Comparison of ENCODE assay signal across 24 cellular contexts in the genomic region with DNA sequence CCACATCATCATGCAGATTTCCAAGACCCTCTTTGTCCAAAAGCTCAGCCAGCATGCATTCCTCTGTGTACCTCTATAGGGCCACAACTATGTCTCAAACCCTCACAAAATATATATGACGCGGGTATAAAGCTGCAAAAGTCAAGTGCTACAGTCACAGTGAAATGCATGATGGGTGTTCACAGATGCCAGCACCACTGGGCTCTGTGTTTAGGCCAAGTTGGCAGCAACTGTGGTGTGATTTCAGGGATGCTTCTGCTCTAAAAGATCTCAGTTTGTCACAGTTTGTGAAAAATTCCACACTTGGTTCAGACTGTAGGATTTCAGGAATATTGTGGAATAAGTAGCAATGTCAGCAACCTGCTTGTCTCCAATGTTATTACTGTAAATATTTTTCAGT. TPM values are rescaled to one million over a fixed set of nuclear protein-coding genes. Genes with fewer than 3 reads are reported as not detected.
DNase-seq lines count a peak whose midpoint lies in the region; ATAC-seq, FAIRE-seq and TF ChIP-seq lines count a peak whose summit lies in the region.
"Had no signal": no experiment of that assay in that cellular context is flagged by ENCODE, and none has a peak within 500 bp of the region (broad histone marks: within the 10 kb centered on the region; RNA-seq: fewer than 3 reads in every experiment).

No MANE protein-coding gene starts in this region.

- no peak for TF ChIP-seq RAD21 in HepG2 (CRISPR knock-in tag; IDR thresholded peaks at IDR 0.05)

- intact Hi-C loops in HepG2 (cut with micrococcal nuclease; ENCODE audit: unreplicated experiment) = no loop called here
- intact Hi-C loops in right lobe of liver (cut with DNase I) = no loop called here
- intact Hi-C loops in vagina (cut with DNase I) = no loop called here

- H3K9me3 ChIP-seq in HepG2 (ENCODE audit: low read length) (no peaks in the 10 kb centered on the region), right lobe of liver (no peaks in the 10 kb centered on the region), vagina (no peaks in the 10 kb centered on the region)
- H3K9me3 ChIP-seq: BE2C, Caco-2 had no signal

- H3K79me2 ChIP-seq in HepG2 (ENCODE audit: insufficient read depth, low read length) = no peaks in the 10 kb centered on the region

- H3K27me3 ChIP-seq in HepG2 (ENCODE audit: control insufficient read depth in 1 of 2, insufficient read depth in 2 of 2, low read length in 2 of 2) = no peaks in the 10 kb centered on the region
- no peaks in the 10 kb centered on the region for H3K27me3 ChIP-seq in right lobe of liver
- H3K27me3 ChIP-seq in vagina = no peaks in the 10 kb centered on the region
- H3K27me3 ChIP-seq: BLaER1 had no signal

- no peak overlapping the region for H2AFZ ChIP-seq in HepG2 (ENCODE audit: low read length)

- no peak for DNase-seq in HepG2 (ENCODE audit: low spot score)
- no peak for DNase-seq in right lobe of liver
- peak in 6 of 61 donors; percentile 1 to 18 (median 12) for DNase-seq in caudate nucleus (lab: John Stamatoyannopoulos, UW)
- DNase-seq in globus pallidus (ENCODE audit: low spot score) = peak; percentile 25
- DNase-seq in NCI-H1105 (lab: John Stamatoyannopoulos, UW) = no peak
- DNase-seq in hepatic stellate cell (ENCODE audit: low spot score) = no peak
- no peak for DNase-seq in vagina (ENCODE audit: extremely low spot score in 2 of 2)
- DNase-seq: 8988T; ACHN; BE2C; Caco-2; Calu3; CD4-positive, alpha-beta T cell; CD8-positive, alpha-beta T cell; DMS79 treated with DMSO at 0.1 percent for 48 hours; GF-D8 had no signal

- TF ChIP-seq CTCF in HepG2 (CRISPR knock-in tag; IDR thresholded peaks at IDR 0.05) (no peak), right lobe of liver (IDR thresholded peaks at IDR 0.05) (no peak), vagina (IDR thresholded peaks at IDR 0.05) (no peak)

- TF ChIP-seq POLR2A in HepG2 (IDR thresholded peaks at IDR 0.05; ENCODE audit: insufficient read depth in 1 of 2, low read depth in 2 of 2, low read length in 2 of 2) (no peak), right lobe of liver (IDR thresholded peaks at IDR 0.05) (no peak), vagina (IDR thresholded peaks at IDR 0.05) (no peak)

- H3K36me3 ChIP-seq in HepG2 (replicated peaks in 1 of 2; ENCODE audit: control insufficient read depth in 1 of 2, insufficient read depth in 2 of 2, low read length in 2 of 2) = no peaks in the 10 kb centered on the region
- no peaks in the 10 kb centered on the region for H3K36me3 ChIP-seq in right lobe of liver
- no peaks in the 10 kb centered on the region for H3K36me3 ChIP-seq in vagina
- H3K36me3 ChIP-seq: BE2C, BLaER1 had no signal

- CTCF ChIA-PET in HepG2 (lab: Yijun Ruan, JAX; ENCODE audit: low intra/inter-chr PET ratio, low total read pairs) = no interaction called here

- FAIRE-seq in HepG2 (lab: Jason Lieb, UNC) = no peak
- FAIRE-seq: A204.1, G401.6, GM12891, GM19239 had no signal

- H3K9ac ChIP-seq in HepG2 (ENCODE audit: insufficient read depth, low read depth, low read length) = no peak overlapping the region
- H3K9ac ChIP-seq: BLaER1 had no signal

- H4K20me1 ChIP-seq in HepG2 (ENCODE audit: insufficient read depth, low read length) = no peaks in the 10 kb centered on the region
- H4K20me1 ChIP-seq: BLaER1 had no signal

- POLR2A ChIA-PET in HepG2 (lab: Yijun Ruan, JAX) = no interaction called here

- TF ChIP-seq EP300 in HepG2 (IDR thresholded peaks at IDR 0.05; ENCODE audit: low read depth in 2 of 2, low read length in 2 of 2) (no peak), HepG2 (CRISPR knock-in tag; IDR thresholded peaks at IDR 0.05; ENCODE audit: borderline replicate concordance) (no peak)

- no TSS peak for BruUV-seq in HepG2 (replicated peaks; lab: Mats Ljungman, UMichigan)

- H3K4me1 ChIP-seq in HepG2 (ENCODE audit: insufficient read depth, low read length) (no peaks in the 10 kb centered on the region), right lobe of liver (no peaks in the 10 kb centered on the region), vagina (no peaks in the 10 kb centered on the region)
- H3K4me1 ChIP-seq: BE2C, Caco-2 had no signal

- H3K4me2 ChIP-seq in HepG2 (ENCODE audit: low read depth, low read length) = no peak overlapping the region
- H3K4me2 ChIP-seq: BLaER1 had no signal

- no peak overlapping the region for H3K4me3 ChIP-seq in HepG2 (replicated peaks in 1 of 3; ENCODE audit: insufficient read depth in 1 of 3, low read depth in 2 of 3, low read length in 3 of 3)
- H3K4me3 ChIP-seq in right lobe of liver = no peak overlapping the region
- no peak overlapping the region for H3K4me3 ChIP-seq in vagina
- H3K4me3 ChIP-seq: BLaER1 had no signal

- in situ Hi-C loops in HepG2 (cut with HindIII; ENCODE audit: extremely low pct_ligation_motif_present, low pct_unique_long_range_greater_than_20kb) = no loop called here

- 46% methylated on average over 2 of the region's 2 CpGs for WGBS in HepG2 (ENCODE audit: low lambda C conversion rate)
- 77% methylated on average over 2 of the region's 2 CpGs for WGBS in right lobe of liver (ENCODE audit: insufficient coverage, low coverage, low lambda C conversion rate, missing lambda C conversion rate)

- H3K27ac ChIP-seq in HepG2 (ENCODE audit: extremely low read length, insufficient read depth, low read length) = no peak overlapping the region
- H3K27ac ChIP-seq in right lobe of liver = no peak overlapping the region
- peak overlapping the region; percentile 20 for H3K27ac ChIP-seq in caudate nucleus (ENCODE audit: low read depth, low read length)
- H3K27ac ChIP-seq in temporal lobe (ENCODE audit: low read depth, low read length) = peak overlapping the region; percentile 9
- H3K27ac ChIP-seq in vagina = no peak overlapping the region
- H3K27ac ChIP-seq: BLaER1 had no signal

- ATAC-seq in HepG2 (no peak), right lobe of liver (no peak)
- ATAC-seq: CD8-positive, alpha-beta T cell had no signal

TF ChIP-seq in HepG2, 621 proteins besides CTCF, POLR2A, EP300 and RAD21 (continues in another document):
- 0 out of 2 replicates have a peak, but pooled peaks have one; percentile 3 for TF ChIP-seq CREB1 (IDR thresholded peaks at IDR 0.05)
- TF ChIP-seq CREB1 (CRISPR knock-in tag; IDR thresholded peaks at IDR 0.05) = no peak

RNA-seq across cellular contexts. Expression of a gene that starts 23.9 kb away (rescaled TPM):
- not detected in 2 replicates for total RNA-seq in HepG2 (2016; rRNA removed; fragmentation: Illumina TruSeq; extraction: Trizol)
- not detected in 2 replicates for total RNA-seq in HepG2 (2016; cell fraction: cytosol; rRNA removed; fragmentation: Illumina TruSeq; extraction: Trizol; ENCODE audit: low read depth)
- total RNA-seq in HepG2 (2016; cell fraction: insoluble cytoplasmic fraction; rRNA removed; fragmentation: Illumina TruSeq; extraction: Trizol) = not detected in 2 replicates
- total RNA-seq in HepG2 (2016; cell fraction: membrane; rRNA removed; fragmentation: Illumina TruSeq; extraction: Trizol) = not detected in 2 replicates
- not detected in 2 replicates for total RNA-seq in HepG2 (2016; cell fraction: nucleus; rRNA removed; fragmentation: Illumina TruSeq; extraction: Trizol)
- polyA plus RNA-seq in HepG2 (2011; rRNA removed) = 0.11 TPM in 1 of 2 replicates, not detected in the other
- not detected in 2 replicates for polyA plus RNA-seq in HepG2 (2011; cell fraction: cytosol; rRNA removed)
- polyA plus RNA-seq in HepG2 (2011; cell fraction: nucleus; rRNA removed) = not detected in 2 replicates
- polyA plus RNA-seq in HepG2 (2012) = not detected in 2 replicates
- not detected in 2 replicates for polyA plus RNA-seq in HepG2 (2016; cell fraction: cytosol; fragmentation: Illumina TruSeq; extraction: Trizol; ENCODE audit: low read depth)
- not detected in 2 replicates for polyA plus RNA-seq in HepG2 (2016; cell fraction: insoluble cytoplasmic fraction; fragmentation: Illumina TruSeq; extraction: Trizol; ENCODE audit: low read depth)
- polyA plus RNA-seq in HepG2 (2016; cell fraction: membrane; fragmentation: Illumina TruSeq; extraction: Trizol; ENCODE audit: low read depth) = not detected in 2 replicates
- polyA plus RNA-seq in HepG2 (2016; cell fraction: nucleus; fragmentation: Illumina TruSeq; extraction: Trizol; ENCODE audit: insufficient read depth, low read depth) = not detected in 2 replicates
- polyA minus RNA-seq in HepG2 (2011; rRNA and poly(A)+ RNA removed; ENCODE audit: low replicate concordance) = not detected in 2 replicates
- polyA minus RNA-seq in HepG2 (2011; cell fraction: cytosol; rRNA and poly(A)+ RNA removed) = not detected in 2 replicates
- not detected in 2 replicates for polyA minus RNA-seq in HepG2 (2011; cell fraction: nucleus; rRNA and poly(A)+ RNA removed)
- total RNA-seq in right lobe of liver = 1 to 10 TPM in 5 of 6 experiments, under 1 TPM in 1; 0.70 to 2.9 (median 2.5) TPM
- 0.49 TPM for total RNA-seq in temporal lobe
- 8.8 TPM for total RNA-seq in vagina
- total RNA-seq: A673, Caco-2 had no signal
- polyA plus RNA-seq: AG04450 had no signal

RNA-seq across cellular contexts. Expression of a gene that starts 57.5 kb away (rescaled TPM):
- total RNA-seq in HepG2 (2016; rRNA removed; fragmentation: Illumina TruSeq; extraction: Trizol) = 0.13 and 0.32 TPM in 2 replicates
- total RNA-seq in HepG2 (2016; cell fraction: cytosol; rRNA removed; fragmentation: Illumina TruSeq; extraction: Trizol; ENCODE audit: low read depth) = not detected in 2 replicates
- total RNA-seq in HepG2 (2016; cell fraction: insoluble cytoplasmic fraction; rRNA removed; fragmentation: Illumina TruSeq; extraction: Trizol) = 0.13 and 0.27 TPM in 2 replicates
- 0.17 TPM in 1 of 2 replicates, not detected in the other for total RNA-seq in HepG2 (2016; cell fraction: membrane; rRNA removed; fragmentation: Illumina TruSeq; extraction: Trizol)
- total RNA-seq in HepG2 (2016; cell fraction: nucleus; rRNA removed; fragmentation: Illumina TruSeq; extraction: Trizol) = 0.71 TPM in 1 of 2 replicates, not detected in the other
- polyA plus RNA-seq in HepG2 (2011; rRNA removed) = 0.03 and 0.18 TPM in 2 replicates
- 0.04 and 0.11 TPM in 2 replicates for polyA plus RNA-seq in HepG2 (2011; cell fraction: cytosol; rRNA removed)
- polyA plus RNA-seq in HepG2 (2011; cell fraction: nucleus; rRNA removed) = not detected in 2 replicates
- not detected in 2 replicates for polyA plus RNA-seq in HepG2 (2012)
- polyA plus RNA-seq in HepG2 (2016; cell fraction: cytosol; fragmentation: Illumina TruSeq; extraction: Trizol; ENCODE audit: low read depth) = not detected in 2 replicates
- 0.24 TPM in 1 of 2 replicates, not detected in the other for polyA plus RNA-seq in HepG2 (2016; cell fraction: insoluble cytoplasmic fraction; fragmentation: Illumina TruSeq; extraction: Trizol; ENCODE audit: low read depth)
- 0.12 TPM in 1 of 2 replicates, not detected in the other for polyA plus RNA-seq in HepG2 (2016; cell fraction: membrane; fragmentation: Illumina TruSeq; extraction: Trizol; ENCODE audit: low read depth)
- not detected in 2 replicates for polyA plus RNA-seq in HepG2 (2016; cell fraction: nucleus; fragmentation: Illumina TruSeq; extraction: Trizol; ENCODE audit: insufficient read depth, low read depth)
- polyA minus RNA-seq in HepG2 (2011; rRNA and poly(A)+ RNA removed; ENCODE audit: low replicate concordance) = not detected in 2 replicates
- polyA minus RNA-seq in HepG2 (2011; cell fraction: cytosol; rRNA and poly(A)+ RNA removed) = not detected in 2 replicates
- not detected in 2 replicates for polyA minus RNA-seq in HepG2 (2011; cell fraction: nucleus; rRNA and poly(A)+ RNA removed)
- 1 to 10 TPM in 5 of 6 experiments, under 1 TPM in 1; 0.80 to 4.5 (median 2.2) TPM for total RNA-seq in right lobe of liver
- 0.49 TPM for total RNA-seq in temporal lobe
- total RNA-seq in vagina = not detected
- total RNA-seq: A673, Caco-2 had no signal

Comparison
In these comparisons a context has a peak if more than half of its experiments do, and no peak if none do; other contexts are left out.
1. H3K27ac ChIP-seq: peak in caudate nucleus (single experiment) and temporal lobe (single experiment); none in HepG2 (single experiment), right lobe of liver (0 of 3) and vagina (single experiment).